1 cellular context compared by ENCODE assay signal in the genomic region with DNA sequence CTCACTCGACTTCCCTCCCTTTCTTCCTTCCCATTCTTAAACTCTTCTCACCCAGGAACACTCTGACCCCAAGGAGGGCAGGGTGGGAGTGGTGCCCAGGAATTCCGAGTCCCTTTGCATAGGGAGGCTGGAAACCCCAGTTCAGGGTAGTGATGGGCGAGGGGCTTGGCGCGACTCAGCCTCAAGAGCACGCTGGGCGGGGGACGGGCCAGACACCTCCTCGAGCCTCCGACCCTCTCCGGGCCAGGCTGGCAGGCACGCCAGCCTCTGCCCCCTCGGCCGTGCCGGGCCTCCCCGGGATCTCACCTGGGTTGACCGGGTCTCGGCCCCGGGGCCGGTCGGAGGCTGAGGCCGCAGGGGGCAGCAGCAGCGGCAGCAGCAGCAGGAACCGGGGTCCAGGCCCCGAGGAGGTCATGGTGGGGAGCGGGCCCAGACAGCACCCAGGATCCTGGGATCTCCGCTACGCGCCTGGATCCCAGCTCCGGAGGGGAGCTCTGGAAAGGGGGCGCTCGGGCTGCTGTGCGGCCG.
TF ChIP-seq lines count a peak whose summit lies in the region.

No MANE protein-coding gene starts in this region.

TF ChIP-seq in K562, 482 proteins besides CTCF, POLR2A, EP300 and RAD21 (continued from another document and continues in another):
- TF ChIP-seq CREB1 (IDR thresholded peaks at IDR 0.05) (no peak), CREB1 (CRISPR knock-in tag; IDR thresholded peaks at IDR 0.05) (no peak), DIDO1 (tag; IDR thresholded peaks at IDR 0.05; ENCODE audit: low read depth) (no peak), ZNF3 (CRISPR knock-in tag; IDR thresholded peaks at IDR 0.05) (no peak), NUFIP1 (IDR thresholded peaks at IDR 0.05; ENCODE audit: partially characterized antibody) (no peak), ZNF212 (CRISPR knock-in tag; IDR thresholded peaks at IDR 0.05) (no peak), SMAD3 (CRISPR knock-in tag; conservative IDR thresholded peaks at IDR 0.05) (no peak), DACH1 (IDR thresholded peaks at IDR 0.05; ENCODE audit: partially characterized antibody) (no peak), TEAD1 (CRISPR knock-in tag; IDR thresholded peaks at IDR 0.05) (0 out of 4 replicates have a peak, but pooled peaks of 1 of the 2 experiments have one; percentile 15), PTBP1 (IDR thresholded peaks at IDR 0.05; ENCODE audit: low read depth, low read length) (no peak; the same call in 1 of the 2 replicates), TSC22D4 (tag; IDR thresholded peaks at IDR 0.05) (no peak), NFIC (IDR thresholded peaks at IDR 0.05) (no peak), ZNF644 (tag; IDR thresholded peaks at IDR 0.05; ENCODE audit: low read depth) (no peak), FOXK2 (conservative IDR thresholded peaks at IDR 0.05 in 1 of 2, IDR thresholded peaks at IDR 0.05 in 1 of 2; ENCODE audit: low read depth in 2 of 2) (no peak), KLF10 (CRISPR knock-in tag; IDR thresholded peaks at IDR 0.05) (no peak), NFXL1 (CRISPR knock-in tag; IDR thresholded peaks at IDR 0.05) (no peak), BDP1 (IDR thresholded peaks at IDR 0.05; ENCODE audit: insufficient read depth, insufficient read length) (no peak), PRPF4 (IDR thresholded peaks at IDR 0.05; ENCODE audit: insufficient read depth, low read depth, low read length, poor library complexity, severe bottlenecking) (no peak), POLR2H (tag; IDR thresholded peaks at IDR 0.05; ENCODE audit: low read depth) (no peak), POLR2B (IDR thresholded peaks at IDR 0.05; ENCODE audit: low read depth, partially characterized antibody) (no peak), NFYB (IDR thresholded peaks at IDR 0.05; ENCODE audit: extremely low read depth, insufficient read length) (no peak), ZBTB7A (IDR thresholded peaks at IDR 0.05; ENCODE audit: borderline replicate concordance, control insufficient read depth, low read depth, low read length) (peak; percentile 14; the same call in 1 of the 2 replicates), PRMT5 (CRISPR knock-in tag; IDR thresholded peaks at IDR 0.05) (no peak), KLF6 (CRISPR knock-in tag; IDR thresholded peaks at IDR 0.05; ENCODE audit: borderline replicate concordance) (no peak), SAP30 (IDR thresholded peaks at IDR 0.05; ENCODE audit: borderline replicate concordance, insufficient read depth, low read depth, low read length, poor library complexity, severe bottlenecking) (peak; percentile 20), KLF13 (tag; IDR thresholded peaks at IDR 0.05; ENCODE audit: borderline replicate concordance, low read depth) (no peak), BRD4 (IDR thresholded peaks at IDR 0.05) (no peak), CEBPG (CRISPR knock-in tag; IDR thresholded peaks at IDR 0.05) (no peak), CEBPG (tag; conservative IDR thresholded peaks at IDR 0.05 in 1 of 2, IDR thresholded peaks at IDR 0.05 in 1 of 2) (no peak), ZNF184 (CRISPR knock-in tag; IDR thresholded peaks at IDR 0.05) (no peak), ZBTB8A (IDR thresholded peaks at IDR 0.05; ENCODE audit: partially characterized antibody) (no peak), HNRNPLL (IDR thresholded peaks at IDR 0.05; ENCODE audit: low read depth, low read length, poor library complexity, severe bottlenecking) (peak; percentile 7), ZNF140 (CRISPR knock-in tag; IDR thresholded peaks at IDR 0.05) (no peak), NR2C2 (CRISPR knock-in tag; IDR thresholded peaks at IDR 0.05) (no peak), NR2C2 (tag; IDR thresholded peaks at IDR 0.05) (no peak), KAT7 (CRISPR knock-in tag; IDR thresholded peaks at IDR 0.05; ENCODE audit: borderline replicate concordance) (no peak), ERF (CRISPR knock-in tag; IDR thresholded peaks at IDR 0.05) (no peak), SAFB2 (IDR thresholded peaks at IDR 0.05; ENCODE audit: borderline replicate concordance, low read depth, low read length, severe bottlenecking) (no peak), SMC3 (conservative IDR thresholded peaks at IDR 0.05; ENCODE audit: insufficient read depth, low read depth, low read length) (no peak), MEIS2 (IDR thresholded peaks at IDR 0.05; ENCODE audit: partially characterized antibody) (no peak), HDGF (IDR thresholded peaks at IDR 0.05) (no peak), KAT8 (IDR thresholded peaks at IDR 0.05; ENCODE audit: low read depth) (no peak), TFAM (CRISPR knock-in tag; conservative IDR thresholded peaks at IDR 0.05) (no peak)
- TF ChIP-seq, protein P1, sequence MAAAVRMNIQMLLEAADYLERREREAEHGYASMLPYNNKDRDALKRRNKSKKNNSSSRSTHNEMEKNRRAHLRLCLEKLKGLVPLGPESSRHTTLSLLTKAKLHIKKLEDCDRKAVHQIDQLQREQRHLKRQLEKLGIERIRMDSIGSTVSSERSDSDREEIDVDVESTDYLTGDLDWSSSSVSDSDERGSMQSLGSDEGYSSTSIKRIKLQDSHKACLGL (CRISPR knock-in tag; IDR thresholded peaks at IDR 0.05; ENCODE audit: borderline replicate concordance, poor library complexity, severe bottlenecking) = no peak
- TF ChIP-seq, protein P2, sequence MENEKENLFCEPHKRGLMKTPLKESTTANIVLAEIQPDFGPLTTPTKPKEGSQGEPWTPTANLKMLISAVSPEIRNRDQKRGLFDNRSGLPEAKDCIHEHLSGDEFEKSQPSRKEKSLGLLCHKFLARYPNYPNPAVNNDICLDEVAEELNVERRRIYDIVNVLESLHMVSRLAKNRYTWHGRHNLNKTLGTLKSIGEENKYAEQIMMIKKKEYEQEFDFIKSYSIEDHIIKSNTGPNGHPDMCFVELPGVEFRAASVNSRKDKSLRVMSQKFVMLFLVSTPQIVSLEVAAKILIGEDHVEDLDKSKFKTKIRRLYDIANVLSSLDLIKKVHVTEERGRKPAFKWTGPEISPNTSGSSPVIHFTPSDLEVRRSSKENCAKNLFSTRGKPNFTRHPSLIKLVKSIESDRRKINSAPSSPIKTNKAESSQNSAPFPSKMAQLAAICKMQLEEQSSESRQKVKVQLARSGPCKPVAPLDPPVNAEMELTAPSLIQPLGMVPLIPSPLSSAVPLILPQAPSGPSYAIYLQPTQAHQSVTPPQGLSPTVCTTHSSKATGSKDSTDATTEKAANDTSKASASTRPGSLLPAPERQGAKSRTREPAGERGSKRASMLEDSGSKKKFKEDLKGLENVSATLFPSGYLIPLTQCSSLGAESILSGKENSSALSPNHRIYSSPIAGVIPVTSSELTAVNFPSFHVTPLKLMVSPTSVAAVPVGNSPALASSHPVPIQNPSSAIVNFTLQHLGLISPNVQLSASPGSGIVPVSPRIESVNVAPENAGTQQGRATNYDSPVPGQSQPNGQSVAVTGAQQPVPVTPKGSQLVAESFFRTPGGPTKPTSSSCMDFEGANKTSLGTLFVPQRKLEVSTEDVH (IDR thresholded peaks at IDR 0.05; ENCODE audit: low read depth, partially characterized antibody) = no peak
- TF ChIP-seq, protein P3, sequence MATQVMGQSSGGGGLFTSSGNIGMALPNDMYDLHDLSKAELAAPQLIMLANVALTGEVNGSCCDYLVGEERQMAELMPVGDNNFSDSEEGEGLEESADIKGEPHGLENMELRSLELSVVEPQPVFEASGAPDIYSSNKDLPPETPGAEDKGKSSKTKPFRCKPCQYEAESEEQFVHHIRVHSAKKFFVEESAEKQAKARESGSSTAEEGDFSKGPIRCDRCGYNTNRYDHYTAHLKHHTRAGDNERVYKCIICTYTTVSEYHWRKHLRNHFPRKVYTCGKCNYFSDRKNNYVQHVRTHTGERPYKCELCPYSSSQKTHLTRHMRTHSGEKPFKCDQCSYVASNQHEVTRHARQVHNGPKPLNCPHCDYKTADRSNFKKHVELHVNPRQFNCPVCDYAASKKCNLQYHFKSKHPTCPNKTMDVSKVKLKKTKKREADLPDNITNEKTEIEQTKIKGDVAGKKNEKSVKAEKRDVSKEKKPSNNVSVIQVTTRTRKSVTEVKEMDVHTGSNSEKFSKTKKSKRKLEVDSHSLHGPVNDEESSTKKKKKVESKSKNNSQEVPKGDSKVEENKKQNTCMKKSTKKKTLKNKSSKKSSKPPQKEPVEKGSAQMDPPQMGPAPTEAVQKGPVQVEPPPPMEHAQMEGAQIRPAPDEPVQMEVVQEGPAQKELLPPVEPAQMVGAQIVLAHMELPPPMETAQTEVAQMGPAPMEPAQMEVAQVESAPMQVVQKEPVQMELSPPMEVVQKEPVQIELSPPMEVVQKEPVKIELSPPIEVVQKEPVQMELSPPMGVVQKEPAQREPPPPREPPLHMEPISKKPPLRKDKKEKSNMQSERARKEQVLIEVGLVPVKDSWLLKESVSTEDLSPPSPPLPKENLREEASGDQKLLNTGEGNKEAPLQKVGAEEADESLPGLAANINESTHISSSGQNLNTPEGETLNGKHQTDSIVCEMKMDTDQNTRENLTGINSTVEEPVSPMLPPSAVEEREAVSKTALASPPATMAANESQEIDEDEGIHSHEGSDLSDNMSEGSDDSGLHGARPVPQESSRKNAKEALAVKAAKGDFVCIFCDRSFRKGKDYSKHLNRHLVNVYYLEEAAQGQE (CRISPR knock-in tag; IDR thresholded peaks at IDR 0.05; ENCODE audit: low read depth) = 0 out of 2 replicates have a peak, but pooled peaks have one; percentile 18
- TF ChIP-seq, protein P4, sequence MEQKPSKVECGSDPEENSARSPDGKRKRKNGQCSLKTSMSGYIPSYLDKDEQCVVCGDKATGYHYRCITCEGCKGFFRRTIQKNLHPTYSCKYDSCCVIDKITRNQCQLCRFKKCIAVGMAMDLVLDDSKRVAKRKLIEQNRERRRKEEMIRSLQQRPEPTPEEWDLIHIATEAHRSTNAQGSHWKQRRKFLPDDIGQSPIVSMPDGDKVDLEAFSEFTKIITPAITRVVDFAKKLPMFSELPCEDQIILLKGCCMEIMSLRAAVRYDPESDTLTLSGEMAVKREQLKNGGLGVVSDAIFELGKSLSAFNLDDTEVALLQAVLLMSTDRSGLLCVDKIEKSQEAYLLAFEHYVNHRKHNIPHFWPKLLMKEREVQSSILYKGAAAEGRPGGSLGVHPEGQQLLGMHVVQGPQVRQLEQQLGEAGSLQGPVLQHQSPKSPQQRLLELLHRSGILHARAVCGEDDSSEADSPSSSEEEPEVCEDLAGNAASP (IDR thresholded peaks at IDR 0.05) = no peak
- TF ChIP-seq, protein P5, sequence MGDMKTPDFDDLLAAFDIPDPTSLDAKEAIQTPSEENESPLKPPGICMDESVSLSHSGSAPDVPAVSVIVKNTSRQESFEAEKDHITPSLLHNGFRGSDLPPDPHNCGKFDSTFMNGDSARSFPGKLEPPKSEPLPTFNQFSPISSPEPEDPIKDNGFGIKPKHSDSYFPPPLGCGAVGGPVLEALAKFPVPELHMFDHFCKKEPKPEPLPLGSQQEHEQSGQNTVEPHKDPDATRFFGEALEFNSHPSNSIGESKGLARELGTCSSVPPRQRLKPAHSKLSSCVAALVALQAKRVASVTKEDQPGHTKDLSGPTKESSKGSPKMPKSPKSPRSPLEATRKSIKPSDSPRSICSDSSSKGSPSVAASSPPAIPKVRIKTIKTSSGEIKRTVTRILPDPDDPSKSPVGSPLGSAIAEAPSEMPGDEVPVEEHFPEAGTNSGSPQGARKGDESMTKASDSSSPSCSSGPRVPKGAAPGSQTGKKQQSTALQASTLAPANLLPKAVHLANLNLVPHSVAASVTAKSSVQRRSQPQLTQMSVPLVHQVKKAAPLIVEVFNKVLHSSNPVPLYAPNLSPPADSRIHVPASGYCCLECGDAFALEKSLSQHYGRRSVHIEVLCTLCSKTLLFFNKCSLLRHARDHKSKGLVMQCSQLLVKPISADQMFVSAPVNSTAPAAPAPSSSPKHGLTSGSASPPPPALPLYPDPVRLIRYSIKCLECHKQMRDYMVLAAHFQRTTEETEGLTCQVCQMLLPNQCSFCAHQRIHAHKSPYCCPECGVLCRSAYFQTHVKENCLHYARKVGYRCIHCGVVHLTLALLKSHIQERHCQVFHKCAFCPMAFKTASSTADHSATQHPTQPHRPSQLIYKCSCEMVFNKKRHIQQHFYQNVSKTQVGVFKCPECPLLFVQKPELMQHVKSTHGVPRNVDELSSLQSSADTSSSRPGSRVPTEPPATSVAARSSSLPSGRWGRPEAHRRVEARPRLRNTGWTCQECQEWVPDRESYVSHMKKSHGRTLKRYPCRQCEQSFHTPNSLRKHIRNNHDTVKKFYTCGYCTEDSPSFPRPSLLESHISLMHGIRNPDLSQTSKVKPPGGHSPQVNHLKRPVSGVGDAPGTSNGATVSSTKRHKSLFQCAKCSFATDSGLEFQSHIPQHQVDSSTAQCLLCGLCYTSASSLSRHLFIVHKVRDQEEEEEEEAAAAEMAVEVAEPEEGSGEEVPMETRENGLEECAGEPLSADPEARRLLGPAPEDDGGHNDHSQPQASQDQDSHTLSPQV (IDR thresholded peaks at IDR 0.05) = peak; percentile 43
- TF ChIP-seq, protein P6, sequence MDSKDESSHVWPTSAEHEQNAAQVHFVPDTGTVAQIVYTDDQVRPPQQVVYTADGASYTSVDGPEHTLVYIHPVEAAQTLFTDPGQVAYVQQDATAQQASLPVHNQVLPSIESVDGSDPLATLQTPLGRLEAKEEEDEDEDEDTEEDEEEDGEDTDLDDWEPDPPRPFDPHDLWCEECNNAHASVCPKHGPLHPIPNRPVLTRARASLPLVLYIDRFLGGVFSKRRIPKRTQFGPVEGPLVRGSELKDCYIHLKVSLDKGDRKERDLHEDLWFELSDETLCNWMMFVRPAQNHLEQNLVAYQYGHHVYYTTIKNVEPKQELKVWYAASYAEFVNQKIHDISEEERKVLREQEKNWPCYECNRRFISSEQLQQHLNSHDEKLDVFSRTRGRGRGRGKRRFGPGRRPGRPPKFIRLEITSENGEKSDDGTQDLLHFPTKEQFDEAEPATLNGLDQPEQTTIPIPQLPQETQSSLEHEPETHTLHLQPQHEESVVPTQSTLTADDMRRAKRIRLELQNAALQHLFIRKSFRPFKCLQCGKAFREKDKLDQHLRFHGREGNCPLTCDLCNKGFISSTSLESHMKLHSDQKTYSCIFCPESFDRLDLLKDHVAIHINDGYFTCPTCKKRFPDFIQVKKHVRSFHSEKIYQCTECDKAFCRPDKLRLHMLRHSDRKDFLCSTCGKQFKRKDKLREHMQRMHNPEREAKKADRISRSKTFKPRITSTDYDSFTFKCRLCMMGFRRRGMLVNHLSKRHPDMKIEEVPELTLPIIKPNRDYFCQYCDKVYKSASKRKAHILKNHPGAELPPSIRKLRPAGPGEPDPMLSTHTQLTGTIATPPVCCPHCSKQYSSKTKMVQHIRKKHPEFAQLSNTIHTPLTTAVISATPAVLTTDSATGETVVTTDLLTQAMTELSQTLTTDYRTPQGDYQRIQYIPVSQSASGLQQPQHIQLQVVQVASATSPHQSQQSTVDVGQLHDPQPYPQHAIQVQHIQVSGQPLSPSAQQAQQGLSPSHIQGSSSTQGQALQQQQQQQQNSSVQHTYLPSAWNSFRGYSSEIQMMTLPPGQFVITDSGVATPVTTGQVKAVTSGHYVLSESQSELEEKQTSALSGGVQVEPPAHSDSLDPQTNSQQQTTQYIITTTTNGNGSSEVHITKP (IDR thresholded peaks at IDR 0.05; ENCODE audit: partially characterized antibody) = no peak
